Comparison of ENCODE assay signal across 1 cellular context in the genomic region with DNA sequence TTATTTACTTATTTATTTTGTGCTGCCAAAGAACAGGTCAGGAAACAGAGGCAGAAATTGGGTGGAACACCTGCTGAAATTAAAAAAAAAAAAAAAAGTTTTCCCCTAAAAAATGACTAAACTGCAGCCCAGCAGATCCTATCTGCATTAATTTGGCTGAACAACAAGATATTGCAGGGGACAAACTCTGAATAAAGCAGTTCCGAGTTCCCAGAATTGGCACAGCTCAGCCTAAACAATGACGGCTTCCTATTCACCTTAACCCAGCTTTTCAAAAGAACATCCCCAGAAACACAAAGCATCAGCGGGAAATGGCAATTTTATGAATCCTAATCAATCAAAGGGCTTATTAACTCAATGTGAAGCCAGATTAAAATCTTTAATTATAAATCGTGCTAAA.
TF ChIP-seq lines count a peak whose summit lies in the region.

No MANE protein-coding gene starts in this region.

TF ChIP-seq in GM23338, 12 proteins besides CTCF, POLR2A, EP300 and RAD21 (continued from another document):
- TF ChIP-seq ZNF114 (CRISPR knock-in tag; IDR thresholded peaks at IDR 0.05) = no peak
- TF ChIP-seq, protein P1, sequence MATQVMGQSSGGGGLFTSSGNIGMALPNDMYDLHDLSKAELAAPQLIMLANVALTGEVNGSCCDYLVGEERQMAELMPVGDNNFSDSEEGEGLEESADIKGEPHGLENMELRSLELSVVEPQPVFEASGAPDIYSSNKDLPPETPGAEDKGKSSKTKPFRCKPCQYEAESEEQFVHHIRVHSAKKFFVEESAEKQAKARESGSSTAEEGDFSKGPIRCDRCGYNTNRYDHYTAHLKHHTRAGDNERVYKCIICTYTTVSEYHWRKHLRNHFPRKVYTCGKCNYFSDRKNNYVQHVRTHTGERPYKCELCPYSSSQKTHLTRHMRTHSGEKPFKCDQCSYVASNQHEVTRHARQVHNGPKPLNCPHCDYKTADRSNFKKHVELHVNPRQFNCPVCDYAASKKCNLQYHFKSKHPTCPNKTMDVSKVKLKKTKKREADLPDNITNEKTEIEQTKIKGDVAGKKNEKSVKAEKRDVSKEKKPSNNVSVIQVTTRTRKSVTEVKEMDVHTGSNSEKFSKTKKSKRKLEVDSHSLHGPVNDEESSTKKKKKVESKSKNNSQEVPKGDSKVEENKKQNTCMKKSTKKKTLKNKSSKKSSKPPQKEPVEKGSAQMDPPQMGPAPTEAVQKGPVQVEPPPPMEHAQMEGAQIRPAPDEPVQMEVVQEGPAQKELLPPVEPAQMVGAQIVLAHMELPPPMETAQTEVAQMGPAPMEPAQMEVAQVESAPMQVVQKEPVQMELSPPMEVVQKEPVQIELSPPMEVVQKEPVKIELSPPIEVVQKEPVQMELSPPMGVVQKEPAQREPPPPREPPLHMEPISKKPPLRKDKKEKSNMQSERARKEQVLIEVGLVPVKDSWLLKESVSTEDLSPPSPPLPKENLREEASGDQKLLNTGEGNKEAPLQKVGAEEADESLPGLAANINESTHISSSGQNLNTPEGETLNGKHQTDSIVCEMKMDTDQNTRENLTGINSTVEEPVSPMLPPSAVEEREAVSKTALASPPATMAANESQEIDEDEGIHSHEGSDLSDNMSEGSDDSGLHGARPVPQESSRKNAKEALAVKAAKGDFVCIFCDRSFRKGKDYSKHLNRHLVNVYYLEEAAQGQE (IDR thresholded peaks at IDR 0.05; ENCODE audit: unreplicated experiment) = no peak
